In genomic region chr13:108227651-108228272, GRCh38 we compare ENCODE assay signal across 8 cellular contexts. TPM values are rescaled to one million over a fixed set of nuclear protein-coding genes. Genes with fewer than 3 reads are reported as not detected.
DNase-seq lines count a peak whose midpoint lies in the region; ATAC-seq and TF ChIP-seq lines count a peak whose summit lies in the region.

No MANE protein-coding gene starts in this region.

- no peak for ATAC-seq in esophagus mucosa

- H3K4me3 ChIP-seq in Peyer's patch (no peak overlapping the region), endocrine pancreas (ENCODE audit: control insufficient read depth, insufficient read depth, low read length) (peak overlapping the region; percentile 35), neutrophil (ENCODE audit: low read depth in 1 of 2, low read length in 1 of 2) (no peak overlapping the region)

- DNase-seq in NCI-H2171 treated with DMSO at 0.1 percent for 48 hours (lab: John Stamatoyannopoulos, UW) (peak; percentile 21), NCI-H2171 (lab: John Stamatoyannopoulos, UW) (no peak), HCEC 1CT (peak; percentile 32), Peyer's patch (peak in 1 of 3 donors; percentile 51), D341Med (ENCODE audit: low spot score) (no peak)

- H3K36me3 ChIP-seq in Peyer's patch (peaks cover 0 to 6% (median 0%) of the 10 kb centered on the region in 3 donors), endocrine pancreas (ENCODE audit: control insufficient read depth, insufficient read depth, low read length) (no peaks in the 10 kb centered on the region), neutrophil (peaks cover 18% of the 10 kb centered on the region)

- H3K9me3 ChIP-seq in Peyer's patch: no peaks in the 10 kb centered on the region
- no peaks in the 10 kb centered on the region for H3K9me3 ChIP-seq in endocrine pancreas (ENCODE audit: control insufficient read depth, low read length)
- no peaks in the 10 kb centered on the region for H3K9me3 ChIP-seq in neutrophil

- peak; percentile 63 to 86 (median 72) for TF ChIP-seq CTCF in Peyer's patch (IDR thresholded peaks at IDR 0.05)
- TF ChIP-seq CTCF in neutrophil (IDR thresholded peaks at IDR 0.05): peak; percentile 85

- TF ChIP-seq POLR2A in Peyer's patch (IDR thresholded peaks at IDR 0.05): no peak

- peaks cover 0 to 17% (median 0%) of the 10 kb centered on the region in 4 donors for H3K4me1 ChIP-seq in Peyer's patch
- H3K4me1 ChIP-seq in endocrine pancreas (ENCODE audit: control insufficient read depth, insufficient read depth, low read length): peaks cover 68% of the 10 kb centered on the region
- peaks cover 0 to 11% of the 10 kb centered on the region in 2 experiments for H3K4me1 ChIP-seq in neutrophil (ENCODE audit: control insufficient read depth in 1 of 2, insufficient read depth in 1 of 2, low read depth in 1 of 2, low read length in 1 of 2)

- H3K27ac ChIP-seq in Peyer's patch (no peak overlapping the region), neutrophil (no peak overlapping the region)

- no peaks in the 10 kb centered on the region for H3K27me3 ChIP-seq in Peyer's patch
- no peaks in the 10 kb centered on the region for H3K27me3 ChIP-seq in endocrine pancreas (ENCODE audit: control insufficient read depth, insufficient read depth, low read length)
- no peaks in the 10 kb centered on the region for H3K27me3 ChIP-seq in neutrophil

- no peak overlapping the region for H3K9ac ChIP-seq in endocrine pancreas (ENCODE audit: control insufficient read depth, insufficient read depth, low read length)

RNA-seq across cellular contexts. Expression of gene ABHD13, which starts 9.6 kb away (rescaled TPM):
- total RNA-seq in Peyer's patch (10 to 100 TPM in 2 of 4 donors, 1 to 10 TPM in 2; 5.8 to 14.9 (median 10.0) TPM), esophagus mucosa (3.1 TPM)

RNA-seq across cellular contexts. Expression of gene LIG4, which starts 12.4 kb away (rescaled TPM):
- 10 to 100 TPM in 2 of 4 donors, 1 to 10 TPM in 2; 4.1 to 12.3 (median 10.6) TPM for total RNA-seq in Peyer's patch
- total RNA-seq in esophagus mucosa: 4.6 TPM

RNA-seq across cellular contexts. Expression of gene TNFSF13B, which starts 41.8 kb away (rescaled TPM):
- 10 to 100 TPM in 3 of 4 donors, 1 to 10 TPM in 1; 7.9 to 32.2 (median 12.0) TPM for total RNA-seq in Peyer's patch
- total RNA-seq in esophagus mucosa: 2.0 TPM

Comparison
In these comparisons a context has a peak if more than half of its experiments do, and no peak if none do; other contexts are left out.
1. DNase-seq: peak in NCI-H2171 treated with DMSO at 0.1 percent for 48 hours (single experiment) and HCEC 1CT (single experiment); none in NCI-H2171 (single experiment) and D341Med (single experiment).